ENCODE assay signal across 8 cellular contexts in genomic region chr13:113836917-113837553, GRCh38. TPM values are rescaled to one million over a fixed set of nuclear protein-coding genes. Genes with fewer than 3 reads are reported as not detected.
DNase-seq lines count a peak whose midpoint lies in the region; ATAC-seq and TF ChIP-seq lines count a peak whose summit lies in the region.

No MANE protein-coding gene starts in this region.

- intact Hi-C loops in Caco-2 (cut with micrococcal nuclease; ENCODE audit: unreplicated experiment) = no loop called here

- peak overlapping the region; percentile 55 for H3K27ac ChIP-seq in thymus (ENCODE audit: low read depth)

- no peak for TF ChIP-seq CTCF in Caco-2 (IDR thresholded peaks at IDR 0.05; ENCODE audit: insufficient read depth in 1 of 2, low read depth in 1 of 2, low read length in 1 of 2, severe bottlenecking in 1 of 2, unreplicated experiment in 1 of 2)

- H3K9me3 ChIP-seq in Caco-2 = no peaks in the 10 kb centered on the region
- peaks cover 1% of the 10 kb centered on the region for H3K9me3 ChIP-seq in thymus (ENCODE audit: control insufficient read depth)

- 75% methylated on average over 19 of the region's 19 CpGs for WGBS in thymus

- no peak overlapping the region for H3K4me3 Mint-ChIP-seq in Caco-2 (ENCODE audit: unreplicated experiment)

- H3K27me3 ChIP-seq in Caco-2 (replicated peaks; ENCODE audit: control insufficient read depth, insufficient read depth, low read length) (no peaks in the 10 kb centered on the region), thymus (ENCODE audit: control insufficient read depth, insufficient read depth) (no peaks in the 10 kb centered on the region)

- no TSS peak for BruUV-seq in Caco-2 (replicated peaks; lab: Mats Ljungman, UMichigan)

- peak in 1 of 2 experiments; percentile 66 for DNase-seq in Caco-2
- DNase-seq in LoVo (ENCODE audit: low spot score) = peak; percentile 62
- DNase-seq in astrocyte of the hippocampus (ENCODE audit: low read depth, low spot score) = peak; percentile 84
- peak; percentile 63 for DNase-seq in kidney tubule cell (ENCODE audit: low spot score)
- no peak for DNase-seq in Kasumi-1 (lab: John Stamatoyannopoulos, UW)
- DNase-seq in activated T-cell treated with anti-CD3 and anti-CD28 coated beads for 4 hours = no peak

- POLR2A ChIA-PET in Caco-2 (lab: Charles Lee) = no interaction called here

- ATAC-seq in HG02970 (IDR thresholded peaks at IDR 0.05; ENCODE audit: low FRiP score, unreplicated experiment) = no peak

- H3K27ac Mint-ChIP-seq in Caco-2 (ENCODE audit: unreplicated experiment) = peak overlapping the region; percentile 77

- H3K4me1 ChIP-seq in Caco-2 (peaks cover 13% of the 10 kb centered on the region), thymus (ENCODE audit: control insufficient read depth, insufficient read depth, low read length) (no peaks in the 10 kb centered on the region)

- CTCF ChIA-PET in Caco-2 (lab: Charles Lee) = no interaction called here

- peaks cover 13% of the 10 kb centered on the region for H3K4me1 Mint-ChIP-seq in Caco-2 (ENCODE audit: low read depth, unreplicated experiment)

- H3K9me3 Mint-ChIP-seq in Caco-2 (ENCODE audit: unreplicated experiment) = no peaks in the 10 kb centered on the region

- peaks cover 13% of the 10 kb centered on the region for H3K36me3 Mint-ChIP-seq in Caco-2 (ENCODE audit: insufficient read depth, unreplicated experiment)

- H3K27me3 Mint-ChIP-seq in Caco-2 (ENCODE audit: insufficient read depth, unreplicated experiment) = no peaks in the 10 kb centered on the region

- H3K36me3 ChIP-seq in Caco-2 (ENCODE audit: control insufficient read depth, insufficient read depth, low read length) = no peaks in the 10 kb centered on the region; the same call in 1 of the 2 replicates
- H3K36me3 ChIP-seq in thymus (ENCODE audit: control insufficient read depth, insufficient read depth) = no peaks in the 10 kb centered on the region

- H3K4me3 ChIP-seq in Caco-2 (ENCODE audit: low read depth, low read length) (no peak overlapping the region), thymus (ENCODE audit: low read length) (no peak overlapping the region)

RNA-seq across cellular contexts. Expression of gene GAS6, which starts 26.8 kb away (rescaled TPM):
- total RNA-seq in Caco-2 (2022) = 29.9 and 34.8 TPM in 2 replicates
- polyA plus RNA-seq in thymus = 89.4 TPM

Comparison
In these comparisons a context has a peak if more than half of its experiments do, and no peak if none do; other contexts are left out.
1. DNase-seq: peak in LoVo (single experiment), astrocyte of the hippocampus (single experiment) and kidney tubule cell (single experiment); none in Kasumi-1 (0 of 2) and activated T-cell treated with anti-CD3 and anti-CD28 coated beads for 4 hours (single experiment).